1 cellular context compared by ENCODE assay signal in the genomic region with DNA sequence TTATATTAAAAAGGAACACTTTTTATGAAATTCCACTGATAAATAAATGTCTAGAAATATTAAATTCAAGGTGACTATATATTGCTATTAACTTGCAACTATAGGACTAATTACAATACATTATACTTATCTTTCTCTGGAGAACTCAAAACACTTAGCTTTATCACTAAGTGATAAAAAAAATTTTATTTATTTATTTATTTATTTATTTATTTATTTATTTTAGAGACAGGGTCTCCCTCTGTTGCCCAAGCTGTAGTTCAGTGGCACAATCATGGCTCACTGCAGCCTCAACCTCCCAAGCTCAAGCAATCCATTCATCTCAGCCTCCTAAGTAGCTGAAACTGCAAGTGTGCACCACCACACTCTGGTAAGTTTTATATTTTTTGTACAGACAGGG.
TF ChIP-seq lines count a peak whose summit lies in the region.

No MANE protein-coding gene starts in this region.

TF ChIP-seq in HEK293, 187 proteins besides CTCF, POLR2A, EP300 and RAD21 (continued from another document):
- TF ChIP-seq, protein P1, sequence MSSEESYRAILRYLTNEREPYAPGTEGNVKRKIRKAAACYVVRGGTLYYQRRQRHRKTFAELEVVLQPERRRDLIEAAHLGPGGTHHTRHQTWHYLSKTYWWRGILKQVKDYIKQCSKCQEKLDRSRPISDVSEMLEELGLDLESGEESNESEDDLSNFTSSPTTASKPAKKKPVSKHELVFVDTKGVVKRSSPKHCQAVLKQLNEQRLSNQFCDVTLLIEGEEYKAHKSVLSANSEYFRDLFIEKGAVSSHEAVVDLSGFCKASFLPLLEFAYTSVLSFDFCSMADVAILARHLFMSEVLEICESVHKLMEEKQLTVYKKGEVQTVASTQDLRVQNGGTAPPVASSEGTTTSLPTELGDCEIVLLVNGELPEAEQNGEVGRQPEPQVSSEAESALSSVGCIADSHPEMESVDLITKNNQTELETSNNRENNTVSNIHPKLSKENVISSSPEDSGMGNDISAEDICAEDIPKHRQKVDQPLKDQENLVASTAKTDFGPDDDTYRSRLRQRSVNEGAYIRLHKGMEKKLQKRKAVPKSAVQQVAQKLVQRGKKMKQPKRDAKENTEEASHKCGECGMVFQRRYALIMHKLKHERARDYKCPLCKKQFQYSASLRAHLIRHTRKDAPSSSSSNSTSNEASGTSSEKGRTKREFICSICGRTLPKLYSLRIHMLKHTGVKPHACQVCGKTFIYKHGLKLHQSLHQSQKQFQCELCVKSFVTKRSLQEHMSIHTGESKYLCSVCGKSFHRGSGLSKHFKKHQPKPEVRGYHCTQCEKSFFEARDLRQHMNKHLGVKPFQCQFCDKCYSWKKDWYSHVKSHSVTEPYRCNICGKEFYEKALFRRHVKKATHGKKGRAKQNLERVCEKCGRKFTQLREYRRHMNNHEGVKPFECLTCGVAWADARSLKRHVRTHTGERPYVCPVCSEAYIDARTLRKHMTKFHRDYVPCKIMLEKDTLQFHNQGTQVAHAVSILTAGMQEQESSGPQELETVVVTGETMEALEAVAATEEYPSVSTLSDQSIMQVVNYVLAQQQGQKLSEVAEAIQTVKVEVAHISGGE (tag by site-specific recombination; conservative IDR thresholded peaks at IDR 0.05; ENCODE audit: low read depth), result peak; percentile 46; the same call in 1 of the 2 replicates
- TF ChIP-seq, protein P2, sequence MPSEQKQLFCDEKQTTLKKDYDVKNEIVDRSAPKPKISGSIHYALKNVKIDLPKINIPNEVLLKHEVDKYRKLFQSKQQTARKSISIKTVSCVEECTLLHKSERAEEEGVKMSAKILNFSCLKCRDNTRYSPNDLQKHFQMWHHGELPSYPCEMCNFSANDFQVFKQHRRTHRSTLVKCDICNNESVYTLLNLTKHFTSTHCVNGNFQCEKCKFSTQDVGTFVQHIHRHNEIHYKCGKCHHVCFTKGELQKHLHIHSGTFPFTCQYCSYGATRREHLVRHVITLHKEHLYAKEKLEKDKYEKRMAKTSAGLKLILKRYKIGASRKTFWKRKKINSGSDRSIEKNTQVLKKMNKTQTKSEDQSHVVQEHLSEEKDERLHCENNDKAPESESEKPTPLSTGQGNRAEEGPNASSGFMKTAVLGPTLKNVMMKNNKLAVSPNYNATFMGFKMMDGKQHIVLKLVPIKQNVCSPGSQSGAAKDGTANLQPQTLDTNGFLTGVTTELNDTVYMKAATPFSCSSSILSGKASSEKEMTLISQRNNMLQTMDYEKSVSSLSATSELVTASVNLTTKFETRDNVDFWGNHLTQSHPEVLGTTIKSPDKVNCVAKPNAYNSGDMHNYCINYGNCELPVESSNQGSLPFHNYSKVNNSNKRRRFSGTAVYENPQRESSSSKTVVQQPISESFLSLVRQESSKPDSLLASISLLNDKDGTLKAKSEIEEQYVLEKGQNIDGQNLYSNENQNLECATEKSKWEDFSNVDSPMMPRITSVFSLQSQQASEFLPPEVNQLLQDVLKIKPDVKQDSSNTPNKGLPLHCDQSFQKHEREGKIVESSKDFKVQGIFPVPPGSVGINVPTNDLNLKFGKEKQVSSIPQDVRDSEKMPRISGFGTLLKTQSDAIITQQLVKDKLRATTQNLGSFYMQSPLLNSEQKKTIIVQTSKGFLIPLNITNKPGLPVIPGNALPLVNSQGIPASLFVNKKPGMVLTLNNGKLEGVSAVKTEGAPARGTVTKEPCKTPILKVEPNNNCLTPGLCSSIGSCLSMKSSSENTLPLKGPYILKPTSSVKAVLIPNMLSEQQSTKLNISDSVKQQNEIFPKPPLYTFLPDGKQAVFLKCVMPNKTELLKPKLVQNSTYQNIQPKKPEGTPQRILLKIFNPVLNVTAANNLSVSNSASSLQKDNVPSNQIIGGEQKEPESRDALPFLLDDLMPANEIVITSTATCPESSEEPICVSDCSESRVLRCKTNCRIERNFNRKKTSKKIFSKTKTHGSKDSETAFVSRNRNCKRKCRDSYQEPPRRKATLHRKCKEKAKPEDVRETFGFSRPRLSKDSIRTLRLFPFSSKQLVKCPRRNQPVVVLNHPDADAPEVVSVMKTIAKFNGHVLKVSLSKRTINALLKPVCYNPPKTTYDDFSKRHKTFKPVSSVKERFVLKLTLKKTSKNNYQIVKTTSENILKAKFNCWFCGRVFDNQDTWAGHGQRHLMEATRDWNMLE (tag by site-specific recombination; conservative IDR thresholded peaks at IDR 0.05; ENCODE audit: low read depth), result peak; percentile 61; the same call in 1 of the 2 replicates
- TF ChIP-seq ZNF335 (tag by site-specific recombination; conservative IDR thresholded peaks at IDR 0.05) (no peak), ZNF76 (tag by site-specific recombination; IDR thresholded peaks at IDR 0.05; ENCODE audit: borderline replicate concordance, low read depth) (no peak), ZNF140 (tag by site-specific recombination; IDR thresholded peaks at IDR 0.05) (peak; percentile 30; the same call in 1 of the 2 replicates), ZBTB48 (tag by site-specific recombination; IDR thresholded peaks at IDR 0.05) (no peak), ZNF114 (tag by site-specific recombination; IDR thresholded peaks at IDR 0.05) (no peak), ZFP41 (tag by site-specific recombination; IDR thresholded peaks at IDR 0.05; ENCODE audit: borderline replicate concordance) (no peak), ZNF555 (tag by site-specific recombination; conservative IDR thresholded peaks at IDR 0.05) (peak; percentile 30), ZFP3 (tag by site-specific recombination; IDR thresholded peaks at IDR 0.05; ENCODE audit: low read depth) (no peak), ZNF830 (tag by site-specific recombination; IDR thresholded peaks at IDR 0.05; ENCODE audit: low read depth) (no peak), ZIC2 (tag by site-specific recombination; IDR thresholded peaks at IDR 0.05) (no peak), ZBTB7A (tag by site-specific recombination; IDR thresholded peaks at IDR 0.05; ENCODE audit: low read depth) (no peak), ZNF19 (tag by site-specific recombination; IDR thresholded peaks at IDR 0.05; ENCODE audit: low read depth) (no peak), ZNF394 (tag by site-specific recombination; IDR thresholded peaks at IDR 0.05; ENCODE audit: borderline replicate concordance) (peak; percentile 66; the same call in 1 of the 2 replicates), ZNF37A (tag by site-specific recombination; IDR thresholded peaks at IDR 0.05) (no peak), ZBTB8A (tag by site-specific recombination; IDR thresholded peaks at IDR 0.05) (no peak), ZNF623 (tag by site-specific recombination; IDR thresholded peaks at IDR 0.05) (0 out of 2 replicates have a peak, but pooled peaks have one; percentile 23), ZNF629 (tag by site-specific recombination; IDR thresholded peaks at IDR 0.05) (no peak), ZNF626 (tag by site-specific recombination; IDR thresholded peaks at IDR 0.05) (no peak), ZNF426 (tag by site-specific recombination; IDR thresholded peaks at IDR 0.05) (peak; percentile 49), HOXA7 (CRISPR knock-in tag; IDR thresholded peaks at IDR 0.05; ENCODE audit: borderline replicate concordance) (no peak), ZNF791 (tag by site-specific recombination; IDR thresholded peaks at IDR 0.05) (no peak)
- TF ChIP-seq, protein P3, sequence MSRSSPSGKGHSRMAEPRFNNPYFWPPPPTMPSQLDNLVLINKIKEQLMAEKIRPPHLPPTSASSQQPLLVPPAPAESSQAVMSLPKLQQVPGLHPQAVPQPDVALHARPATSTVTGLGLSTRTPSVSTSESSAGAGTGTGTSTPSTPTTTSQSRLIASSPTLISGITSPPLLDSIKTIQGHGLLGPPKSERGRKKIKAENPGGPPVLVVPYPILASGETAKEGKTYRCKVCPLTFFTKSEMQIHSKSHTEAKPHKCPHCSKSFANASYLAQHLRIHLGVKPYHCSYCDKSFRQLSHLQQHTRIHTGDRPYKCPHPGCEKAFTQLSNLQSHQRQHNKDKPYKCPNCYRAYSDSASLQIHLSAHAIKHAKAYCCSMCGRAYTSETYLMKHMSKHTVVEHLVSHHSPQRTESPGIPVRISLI (tag by site-specific recombination; IDR thresholded peaks at IDR 0.05), result no peak
- TF ChIP-seq, protein P4, sequence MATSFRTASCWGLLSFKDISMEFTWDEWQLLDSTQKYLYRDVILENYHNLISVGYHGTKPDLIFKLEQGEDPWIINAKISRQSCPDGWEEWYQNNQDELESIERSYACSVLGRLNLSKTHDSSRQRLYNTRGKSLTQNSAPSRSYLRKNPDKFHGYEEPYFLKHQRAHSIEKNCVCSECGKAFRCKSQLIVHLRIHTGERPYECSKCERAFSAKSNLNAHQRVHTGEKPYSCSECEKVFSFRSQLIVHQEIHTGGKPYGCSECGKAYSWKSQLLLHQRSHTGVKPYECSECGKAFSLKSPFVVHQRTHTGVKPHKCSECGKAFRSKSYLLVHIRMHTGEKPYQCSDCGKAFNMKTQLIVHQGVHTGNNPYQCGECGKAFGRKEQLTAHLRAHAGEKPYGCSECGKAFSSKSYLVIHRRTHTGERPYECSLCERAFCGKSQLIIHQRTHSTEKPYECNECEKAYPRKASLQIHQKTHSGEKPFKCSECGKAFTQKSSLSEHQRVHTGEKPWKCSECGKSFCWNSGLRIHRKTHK (tag by site-specific recombination; IDR thresholded peaks at IDR 0.05), result no peak
TF ChIP-seq in HEK293: peak in this region for 7.
